ENCODE assay signal across 36 cellular contexts in genomic region chr12:116670859-116671258, GRCh38.
"Had no signal": no experiment of that assay in that cellular context is flagged by ENCODE, and none has a peak within 500 bp of the region (broad histone marks: within the 10 kb centered on the region; RNA-seq: fewer than 3 reads in every experiment).

No MANE protein-coding gene starts in this region.

- H3K27ac ChIP-seq: adrenal gland, body of pancreas, esophagus muscularis mucosa, WERI-Rb-1 had no signal

- H3K9me3 ChIP-seq: adrenal gland, body of pancreas, esophagus muscularis mucosa had no signal

- H3K36me3 ChIP-seq: adrenal gland, esophagus muscularis mucosa, WERI-Rb-1 had no signal

- H3K27me3 ChIP-seq: adrenal gland, body of pancreas had no signal

- H3K4me3 ChIP-seq: adrenal gland, body of pancreas, esophagus muscularis mucosa had no signal

- H3K4me1 ChIP-seq: adrenal gland, body of pancreas had no signal

- FAIRE-seq: colon, frontal cortex had no signal

- DNase-seq: activated CD4-positive, alpha-beta memory T cell treated with anti-CD3 and anti-CD28 coated beads for 36 hours; activated CD4-positive, alpha-beta T cell treated with anti-CD3 and anti-CD28 coated beads for 36 hours; activated CD4-positive, alpha-beta T cell treated with anti-CD3 and anti-CD28 coated beads, Interleukin-2, amount 10 ng/mL, durations not matched to agents 24 days and 14 days; activated CD4-positive, CD25-positive, alpha-beta regulatory T cell; activated CD4-positive, CD25-positive, alpha-beta regulatory T cell treated with anti-CD3 and anti-CD28 coated beads, Interleukin-2, amount 50 U/mL, for 72 hours; activated CD8-positive, alpha-beta memory T cell treated with anti-CD3 and anti-CD28 coated beads, Interleukin-2, amount 10 ng/mL, durations not matched to agents 7 days and 5 days; activated CD8-positive, alpha-beta memory T cell treated with anti-CD3 and anti-CD28 coated beads, Interleukin-2, amount 50 U/mL, for 4 hours; activated CD8-positive, alpha-beta T cell treated with anti-CD3 and anti-CD28 coated beads, Interleukin-2, amount 10 ng/mL, durations not matched to agents 7 days and 5 days; activated effector memory CD4-positive, alpha-beta T cell treated with anti-CD3 and anti-CD28 coated beads, Interleukin-2, amount 50 U/mL, for 16 hours; activated naive CD4-positive, alpha-beta T cell treated with anti-CD3 and anti-CD28 coated beads for 36 hours; activated naive CD8-positive, alpha-beta T cell treated with anti-CD3 and anti-CD28 coated beads for 36 hours; activated naive CD8-positive, alpha-beta T cell treated with anti-CD3 and anti-CD28 coated beads, Interleukin-2, amount 50 U/mL, for 24 hours; activated T-cell treated with anti-CD3 and anti-CD28 coated beads, Interleukin-2, amount 50 U/mL, for 1 hour; activated T-cell treated with anti-CD3 and anti-CD28 coated beads, Interleukin-2, amount 50 U/mL, for 48 hours; adrenal gland; amygdala; aorta; body of pancreas; caudate nucleus; cortex of kidney; dermis blood vessel endothelial cell; effector CD4-positive, alpha-beta T cell; effector memory CD8-positive, alpha-beta T cell; erythroblast; head of caudate nucleus; T-helper 1 cell; T-helper 17 cell; T1000; WERI-Rb-1 had no signal

- H3K27ac Mint-ChIP-seq: activated CD4-positive, alpha-beta memory T cell treated with anti-CD3 and anti-CD28 coated beads for 36 hours; activated CD4-positive, alpha-beta T cell treated with anti-CD3 and anti-CD28 coated beads for 36 hours; activated CD4-positive, alpha-beta T cell treated with anti-CD3 and anti-CD28 coated beads, Interleukin-2, amount 10 ng/mL, durations not matched to agents 24 days and 14 days; activated CD8-positive, alpha-beta memory T cell treated with anti-CD3 and anti-CD28 coated beads, Interleukin-2, amount 10 ng/mL, durations not matched to agents 7 days and 5 days; activated CD8-positive, alpha-beta T cell treated with anti-CD3 and anti-CD28 coated beads, Interleukin-2, amount 10 ng/mL, durations not matched to agents 7 days and 5 days; activated naive CD4-positive, alpha-beta T cell treated with anti-CD3 and anti-CD28 coated beads for 36 hours; activated naive CD4-positive, alpha-beta T cell treated with anti-CD3 and anti-CD28 coated beads, Interleukin-2, amount 50 U/mL, for 24 hours; activated naive CD8-positive, alpha-beta T cell treated with anti-CD3 and anti-CD28 coated beads for 36 hours; activated naive CD8-positive, alpha-beta T cell treated with anti-CD3 and anti-CD28 coated beads, Interleukin-2, amount 50 U/mL, for 24 hours; activated T-helper 1 cell treated with anti-CD3 and anti-CD28 coated beads, Interleukin-12 subunit alpha, Interleukin-12 subunit beta, Interleukin-2, Interleukin-4 antibody, amounts not matched to agents 30 ng/mL and 10 ng/mL and 1 ng/mL, durations not matched to agents 14 hours and 24 hours and 36 hours; activated T-helper 2 cell treated with anti-CD3 and anti-CD28 coated beads, Interferon-gamma antibody, Interleukin-2, Interleukin-4, amounts not matched to agents 10 μg/mL and 5 μg/mL and 100 μg/mL, durations not matched to agents 14 hours and 24 hours and 36 hours; effector memory CD8-positive, alpha-beta T cell; T-helper 17 cell had no signal

- H3K36me3 Mint-ChIP-seq: activated CD4-positive, alpha-beta memory T cell treated with anti-CD3 and anti-CD28 coated beads for 36 hours; activated CD8-positive, alpha-beta memory T cell treated with anti-CD3 and anti-CD28 coated beads, Interleukin-2, amount 10 ng/mL, durations not matched to agents 7 days and 5 days; activated naive CD4-positive, alpha-beta T cell treated with anti-CD3 and anti-CD28 coated beads, Interleukin-2, amount 50 U/mL, for 24 hours; activated naive CD8-positive, alpha-beta T cell treated with anti-CD3 and anti-CD28 coated beads for 36 hours had no signal

- ATAC-seq: activated CD4-positive, alpha-beta T cell treated with anti-CD3 and anti-CD28 coated beads for 36 hours; activated CD8-positive, alpha-beta memory T cell treated with anti-CD3 and anti-CD28 coated beads, Interleukin-2, amount 10 ng/mL, durations not matched to agents 7 days and 5 days; activated CD8-positive, alpha-beta T cell treated with anti-CD3 and anti-CD28 coated beads, Interleukin-2, amount 10 ng/mL, durations not matched to agents 7 days and 5 days; activated naive CD8-positive, alpha-beta T cell treated with anti-CD3 and anti-CD28 coated beads, Interleukin-2, amount 50 U/mL, for 24 hours; body of pancreas; effector memory CD8-positive, alpha-beta T cell; T-helper 17 cell had no signal

- H3K27me3 Mint-ChIP-seq: activated CD4-positive, alpha-beta memory T cell treated with anti-CD3 and anti-CD28 coated beads for 36 hours; activated CD4-positive, alpha-beta T cell treated with anti-CD3 and anti-CD28 coated beads for 36 hours; activated CD4-positive, alpha-beta T cell treated with anti-CD3 and anti-CD28 coated beads, Interleukin-2, amount 10 ng/mL, durations not matched to agents 24 days and 14 days; activated naive CD4-positive, alpha-beta T cell treated with anti-CD3 and anti-CD28 coated beads, Interleukin-2, amount 50 U/mL, for 24 hours; activated naive CD8-positive, alpha-beta T cell treated with anti-CD3 and anti-CD28 coated beads for 36 hours; activated naive CD8-positive, alpha-beta T cell treated with anti-CD3 and anti-CD28 coated beads, Interleukin-2, amount 50 U/mL, for 24 hours; T-helper 17 cell had no signal

- H3K4me3 Mint-ChIP-seq: activated CD4-positive, alpha-beta memory T cell treated with anti-CD3 and anti-CD28 coated beads for 36 hours; activated CD4-positive, alpha-beta T cell treated with anti-CD3 and anti-CD28 coated beads for 36 hours; activated CD4-positive, alpha-beta T cell treated with anti-CD3 and anti-CD28 coated beads, Interleukin-2, amount 10 ng/mL, durations not matched to agents 24 days and 14 days; activated CD8-positive, alpha-beta memory T cell treated with anti-CD3 and anti-CD28 coated beads, Interleukin-2, amount 10 ng/mL, durations not matched to agents 7 days and 5 days; activated CD8-positive, alpha-beta T cell treated with anti-CD3 and anti-CD28 coated beads, Interleukin-2, amount 10 ng/mL, durations not matched to agents 7 days and 5 days; activated naive CD4-positive, alpha-beta T cell treated with anti-CD3 and anti-CD28 coated beads for 36 hours; activated naive CD4-positive, alpha-beta T cell treated with anti-CD3 and anti-CD28 coated beads, Interleukin-2, amount 50 U/mL, for 24 hours; activated naive CD8-positive, alpha-beta T cell treated with anti-CD3 and anti-CD28 coated beads for 36 hours; activated naive CD8-positive, alpha-beta T cell treated with anti-CD3 and anti-CD28 coated beads, Interleukin-2, amount 50 U/mL, for 24 hours; activated T-helper 1 cell treated with anti-CD3 and anti-CD28 coated beads, Interleukin-12 subunit alpha, Interleukin-12 subunit beta, Interleukin-2, Interleukin-4 antibody, amounts not matched to agents 30 ng/mL and 10 ng/mL and 1 ng/mL, durations not matched to agents 14 hours and 24 hours and 36 hours; effector memory CD8-positive, alpha-beta T cell; T-helper 17 cell; T-helper 2 cell treated with Interferon-gamma antibody and Interleukin-4, amounts not matched to agents 5 μg/mL and 100 μg/mL, for 36 hours had no signal

- H3K9me3 Mint-ChIP-seq: activated CD4-positive, alpha-beta memory T cell treated with anti-CD3 and anti-CD28 coated beads for 36 hours; activated CD4-positive, alpha-beta T cell treated with anti-CD3 and anti-CD28 coated beads, Interleukin-2, amount 10 ng/mL, durations not matched to agents 24 days and 14 days; activated naive CD4-positive, alpha-beta T cell treated with anti-CD3 and anti-CD28 coated beads for 36 hours; activated naive CD4-positive, alpha-beta T cell treated with anti-CD3 and anti-CD28 coated beads, Interleukin-2, amount 50 U/mL, for 24 hours; activated naive CD8-positive, alpha-beta T cell treated with anti-CD3 and anti-CD28 coated beads for 36 hours; activated naive CD8-positive, alpha-beta T cell treated with anti-CD3 and anti-CD28 coated beads, Interleukin-2, amount 50 U/mL, for 24 hours; activated T-helper 1 cell treated with anti-CD3 and anti-CD28 coated beads, Interleukin-12 subunit alpha, Interleukin-12 subunit beta, Interleukin-2, Interleukin-4 antibody, amounts not matched to agents 30 ng/mL and 10 ng/mL and 1 ng/mL, durations not matched to agents 14 hours and 24 hours and 36 hours; activated T-helper 2 cell treated with anti-CD3 and anti-CD28 coated beads, Interferon-gamma antibody, Interleukin-2, Interleukin-4, amounts not matched to agents 10 μg/mL and 5 μg/mL and 100 μg/mL, durations not matched to agents 14 hours and 24 hours and 36 hours; effector memory CD8-positive, alpha-beta T cell; T-helper 2 cell treated with Interferon-gamma antibody and Interleukin-4, amounts not matched to agents 5 μg/mL and 100 μg/mL, for 36 hours had no signal
